ENCODE assay signal across 24 cellular contexts in genomic region chr4:159598602-159599001, GRCh38.
"Had no signal": no experiment of that assay in that cellular context is flagged by ENCODE, and none has a peak within 500 bp of the region (broad histone marks: within the 10 kb centered on the region; RNA-seq: fewer than 3 reads in every experiment).

No MANE protein-coding gene starts in this region.

- H3K27ac ChIP-seq: body of pancreas, SK-N-MC had no signal

- H3K4me3 ChIP-seq: body of pancreas, SK-N-MC had no signal

- DNase-seq: activated B cell treated with CpG ODN at 0.5 μM for 24 hours; activated CD4-positive, alpha-beta T cell treated with anti-CD3 and anti-CD28 coated beads for 1 hour; activated CD4-positive, alpha-beta T cell treated with anti-CD3 and anti-CD28 coated beads, Interleukin-2, amount 10 ng/mL, durations not matched to agents 24 days and 14 days; activated CD4-positive, alpha-beta T cell treated with anti-CD3 and anti-CD28 coated beads, Interleukin-2, amount 50 U/mL, for 48 hours; activated CD8-positive, alpha-beta memory T cell treated with anti-CD3 and anti-CD28 coated beads, Interleukin-2, amount 10 ng/mL, durations not matched to agents 7 days and 5 days; activated effector memory CD4-positive, alpha-beta T cell treated with anti-CD3 and anti-CD28 coated beads, Interleukin-2, amount 50 U/mL, for 16 hours; activated naive CD4-positive, alpha-beta T cell treated with Interleukin-2 at 50 U/mL for 16 hours; activated T-cell treated with anti-CD3 and anti-CD28 coated beads, Interleukin-2, amount 50 U/mL, for 24 hours; body of pancreas; Kasumi-1; KBM-7; NCI-H1048; NCI-H1417; NCI-H1930; NCI-H2171; NCI-H2227 treated with DMSO at 0.1 percent for 48 hours; NCI-H446 treated with DMSO at 0.1 percent for 48 hours; NCI-H526; NCI-H774; SIG-M5; T-cell; T-helper 2 cell; T1000 had no signal

- H3K27me3 ChIP-seq: body of pancreas had no signal
